In the genomic region with DNA sequence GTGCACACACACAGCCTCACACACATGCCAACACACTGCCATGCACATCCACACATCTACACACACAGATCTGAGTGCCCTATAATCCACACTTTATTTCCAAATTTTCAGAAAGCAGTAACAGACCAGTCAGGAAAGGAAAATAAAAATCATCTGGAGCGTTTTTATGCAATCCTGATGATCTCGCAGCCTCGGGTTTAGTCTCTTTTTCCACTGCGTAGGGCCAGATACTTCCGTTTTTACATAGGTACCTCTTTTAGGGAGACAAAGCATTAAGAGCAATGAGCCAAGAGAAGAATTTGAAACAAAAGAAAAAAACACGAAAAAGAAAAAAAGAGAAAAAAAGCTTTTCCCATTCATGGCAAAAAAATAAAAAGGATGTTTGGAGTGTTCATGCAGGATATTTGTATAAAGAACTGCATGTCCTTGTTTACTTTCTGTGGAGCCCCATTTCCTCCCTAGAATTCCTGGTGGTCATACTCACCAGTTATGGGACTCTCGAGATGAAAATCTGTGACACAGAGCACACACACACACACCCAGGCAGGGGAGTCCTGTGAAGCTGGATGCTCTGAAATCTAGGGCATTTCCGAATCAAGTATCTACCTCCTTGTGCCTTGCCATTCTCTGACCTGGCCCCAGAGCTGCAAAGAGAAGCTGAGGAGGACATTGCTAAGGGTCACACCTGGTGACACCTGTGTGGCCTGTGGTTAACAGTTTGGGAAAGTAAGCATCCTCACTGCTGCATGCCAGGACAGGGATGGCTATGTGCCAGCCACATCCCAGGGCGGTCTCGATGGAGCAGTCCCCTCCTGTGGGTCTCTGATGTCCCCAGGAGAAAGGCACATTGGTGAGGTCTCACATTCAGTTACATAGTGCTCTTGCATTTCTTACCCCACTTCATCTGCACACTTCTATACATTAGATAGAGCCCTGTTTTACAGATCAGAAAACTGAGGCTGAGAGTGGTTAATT, we compare ENCODE assay signal across 1 cellular context.
TF ChIP-seq lines count a peak whose summit lies in the region.

No MANE protein-coding gene starts in this region.

TF ChIP-seq in endothelial cell of umbilical vein, 7 proteins besides CTCF, POLR2A, EP300 and RAD21:
- TF ChIP-seq, protein P1, sequence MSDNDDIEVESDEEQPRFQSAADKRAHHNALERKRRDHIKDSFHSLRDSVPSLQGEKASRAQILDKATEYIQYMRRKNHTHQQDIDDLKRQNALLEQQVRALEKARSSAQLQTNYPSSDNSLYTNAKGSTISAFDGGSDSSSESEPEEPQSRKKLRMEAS (IDR thresholded peaks at IDR 0.05; ENCODE audit: insufficient read depth, insufficient read length) = no peak
- TF ChIP-seq JUN (IDR thresholded peaks at IDR 0.05; ENCODE audit: borderline replicate concordance, insufficient read depth, insufficient read length, low read depth) = no peak
- TF ChIP-seq GATA2 (IDR thresholded peaks at IDR 0.05; ENCODE audit: insufficient read depth, insufficient read length, low read depth, low read length) = peak; percentile 82
- no peak for TF ChIP-seq MYC (IDR thresholded peaks at IDR 0.05; ENCODE audit: low read depth, low read length)
- TF ChIP-seq FOS (IDR thresholded peaks at IDR 0.05; ENCODE audit: borderline replicate concordance, insufficient read depth, low read length) = peak; percentile 63
- TF ChIP-seq POLR2AphosphoS5 (IDR thresholded peaks at IDR 0.05; ENCODE audit: insufficient read depth, low read depth, low read length) = peak; percentile 38
- no peak for TF ChIP-seq EZH2 (IDR thresholded peaks at IDR 0.05; ENCODE audit: borderline replicate concordance, low read depth, low read length, severe bottlenecking)
